Comparison of ENCODE assay signal across 9 cellular contexts in genomic region chr2:103615706-103616105, GRCh38.
"Had no signal": no experiment of that assay in that cellular context is flagged by ENCODE, and none has a peak within 500 bp of the region (broad histone marks: within the 10 kb centered on the region; RNA-seq: fewer than 3 reads in every experiment).

No MANE protein-coding gene starts in this region.

- ATAC-seq: HCT116 had no signal

- H3K4me1 ChIP-seq: HAP-1 had no signal

- H3K36me3 ChIP-seq: HAP-1 had no signal

- H3K9me3 ChIP-seq: HAP-1 had no signal

- H2AFZ ChIP-seq: GM23248 had no signal

- H3K27ac ChIP-seq: GM23248, HL-60 had no signal

- H3K4me3 ChIP-seq: GM23248, HAP-1 had no signal

- DNase-seq: GM23248, GOT3, H7, HFFc6, IMR-90, KBM-7 had no signal

- H3K9ac ChIP-seq: GM23248 had no signal
